In the genomic region with DNA sequence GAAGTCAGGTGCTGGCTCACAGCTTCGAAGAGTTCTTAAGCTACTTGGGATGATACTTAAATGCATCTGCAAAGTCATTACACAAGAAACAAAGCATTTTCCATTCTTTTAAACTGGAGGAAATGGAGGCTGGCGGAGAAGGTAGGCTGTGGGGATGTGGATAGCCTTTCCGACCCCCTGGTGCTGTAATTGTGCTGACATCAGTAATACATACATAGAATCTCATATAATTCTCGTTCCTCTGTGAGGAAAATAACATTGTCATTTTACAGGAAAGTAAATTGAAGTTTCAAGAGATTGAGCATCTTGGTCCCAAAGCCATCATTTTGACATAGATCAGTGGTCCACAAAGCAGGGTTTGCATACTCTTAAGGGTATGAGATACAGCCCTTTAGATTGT, we compare ENCODE assay signal across 30 cellular contexts.
"Had no signal": no experiment of that assay in that cellular context is flagged by ENCODE, and none has a peak within 500 bp of the region (broad histone marks: within the 10 kb centered on the region; RNA-seq: fewer than 3 reads in every experiment).

No MANE protein-coding gene starts in this region.

- H3K27me3 Mint-ChIP-seq: dendritic cell treated with granulocyte-macrophage colony-stimulating factor and Interleukin-4, amounts not matched to agents 40 ng/mL and 50 ng/mL, for 4 days; naive B cell; natural killer cell treated with Interleukin-12 subunit alpha and Interleukin-12 subunit beta and Interleukin-15 and Interleukin-18, amount 100 ng/mL, for 72 hours; stimulated activated naive B cell treated with anti-CD40 and anti-IgM and Interleukin-4, amounts not matched to agents 10 μg/mL and 1 μg/mL and 100 μg/mL, for 72 hours; stimulated activated naive CD8-positive, alpha-beta T cell treated with anti-CD3 and anti-CD28 coated beads, Interleukin-15, Interleukin-2, amounts not matched to agents 100 ng/mL and 50 ng/mL, for 24 hours had no signal

- FAIRE-seq: islet of Langerhans had no signal

- H3K9ac ChIP-seq: neural progenitor cell had no signal

- H3K4me1 Mint-ChIP-seq: mesothelial cell of epicardium; naive B cell; neural progenitor cell; stimulated activated naive B cell treated with anti-CD40 and anti-IgM and Interleukin-4, amounts not matched to agents 10 μg/mL and 1 μg/mL and 100 μg/mL, for 72 hours had no signal

- H3K4me1 ChIP-seq: colonic mucosa, gastrocnemius medialis, left lung, neural progenitor cell, psoas muscle, tibial nerve, upper lobe of right lung, uterus had no signal

- H3K4me3 ChIP-seq: colonic mucosa, gastrocnemius medialis, left lung, mucosa of descending colon, neural progenitor cell, psoas muscle, skin epidermis, spleen, thoracic aorta, tibial nerve, upper lobe of right lung, uterus had no signal

- H2AFZ ChIP-seq: neural progenitor cell had no signal

- H3K27ac ChIP-seq: colonic mucosa, epithelial cell of prostate, gastrocnemius medialis, left lung, neural progenitor cell, psoas muscle, skin epidermis, spleen, thoracic aorta, tibial nerve, upper lobe of right lung, uterus had no signal

- H3K4me2 ChIP-seq: neural progenitor cell had no signal

- H3K4me3 Mint-ChIP-seq: dendritic cell treated with granulocyte-macrophage colony-stimulating factor and Interleukin-4, amounts not matched to agents 40 ng/mL and 50 ng/mL, for 4 days; endodermal cell; mesothelial cell of epicardium; naive B cell; natural killer cell treated with Interleukin-12 subunit alpha and Interleukin-12 subunit beta and Interleukin-15 and Interleukin-18, amount 100 ng/mL, for 72 hours; neural progenitor cell; stimulated activated naive B cell treated with anti-CD40 and anti-IgM and Interleukin-4, amounts not matched to agents 10 μg/mL and 1 μg/mL and 100 μg/mL, for 72 hours; stimulated activated naive CD8-positive, alpha-beta T cell treated with anti-CD3 and anti-CD28 coated beads, Interleukin-15, Interleukin-2, amounts not matched to agents 100 ng/mL and 50 ng/mL, for 24 hours had no signal

- H3K27ac Mint-ChIP-seq: dendritic cell treated with granulocyte-macrophage colony-stimulating factor and Interleukin-4, amounts not matched to agents 40 ng/mL and 50 ng/mL, for 4 days; endodermal cell; mesothelial cell of epicardium; natural killer cell treated with Interleukin-12 subunit alpha and Interleukin-12 subunit beta and Interleukin-15 and Interleukin-18, amount 100 ng/mL, for 72 hours; neural progenitor cell; stimulated activated naive B cell treated with anti-CD40 and anti-IgM and Interleukin-4, amounts not matched to agents 10 μg/mL and 1 μg/mL and 100 μg/mL, for 72 hours; stimulated activated naive CD8-positive, alpha-beta T cell treated with anti-CD3 and anti-CD28 coated beads, Interleukin-15, Interleukin-2, amounts not matched to agents 100 ng/mL and 50 ng/mL, for 24 hours had no signal

- DNase-seq: colonic mucosa; effector CD8-positive, alpha-beta T cell; endodermal cell; foreskin fibroblast; gastrocnemius medialis; head of caudate nucleus; hippocampal formation; left cardiac atrium; left lung; mesenchymal stem cell; mucosa of descending colon; naive B cell; psoas muscle; right cardiac atrium; spleen; stimulated activated CD4-positive, alpha-beta T cell treated with anti-CD3 and anti-CD28 coated beads, Interleukin-4, amount 100 ng/mL, for 4 hours; stimulated activated naive B cell treated with anti-CD40 and anti-IgM and Interleukin-4, amounts not matched to agents 10 μg/mL and 1 μg/mL and 100 μg/mL, for 72 hours; upper lobe of right lung; uterus had no signal

- H3K9me3 Mint-ChIP-seq: dendritic cell treated with granulocyte-macrophage colony-stimulating factor and Interleukin-4, amounts not matched to agents 40 ng/mL and 50 ng/mL, for 4 days; natural killer cell treated with Interleukin-12 subunit alpha and Interleukin-12 subunit beta and Interleukin-15 and Interleukin-18, amount 100 ng/mL, for 72 hours; stimulated activated naive B cell treated with anti-CD40 and anti-IgM and Interleukin-4, amounts not matched to agents 10 μg/mL and 1 μg/mL and 100 μg/mL, for 72 hours; stimulated activated naive CD8-positive, alpha-beta T cell treated with anti-CD3 and anti-CD28 coated beads, Interleukin-15, Interleukin-2, amounts not matched to agents 100 ng/mL and 50 ng/mL, for 24 hours had no signal

- H3K9me3 ChIP-seq: colonic mucosa, gastrocnemius medialis, left lung, mucosa of descending colon, psoas muscle, thoracic aorta, tibial nerve, upper lobe of right lung, uterus had no signal

- H3K36me3 Mint-ChIP-seq: natural killer cell treated with Interleukin-12 subunit alpha and Interleukin-12 subunit beta and Interleukin-15 and Interleukin-18, amount 100 ng/mL, for 72 hours had no signal

- H3K27me3 ChIP-seq: colonic mucosa, gastrocnemius medialis, left lung, neural progenitor cell, spleen, tibial nerve, upper lobe of right lung, uterus had no signal

- H3K36me3 ChIP-seq: colonic mucosa, neural progenitor cell, thoracic aorta, uterus had no signal

- ATAC-seq: esophagus mucosa; gastrocnemius medialis; left cardiac atrium; left lung; mucosa of descending colon; natural killer cell treated with Interleukin-12 subunit alpha and Interleukin-12 subunit beta and Interleukin-15 and Interleukin-18, amount 100 ng/mL, for 72 hours; psoas muscle; right cardiac atrium; stimulated activated naive B cell treated with anti-CD40 and anti-IgM and Interleukin-4, amounts not matched to agents 10 μg/mL and 1 μg/mL and 100 μg/mL, for 72 hours; upper lobe of right lung had no signal
